ENCODE assay signal across 1 cellular context in the genomic region with DNA sequence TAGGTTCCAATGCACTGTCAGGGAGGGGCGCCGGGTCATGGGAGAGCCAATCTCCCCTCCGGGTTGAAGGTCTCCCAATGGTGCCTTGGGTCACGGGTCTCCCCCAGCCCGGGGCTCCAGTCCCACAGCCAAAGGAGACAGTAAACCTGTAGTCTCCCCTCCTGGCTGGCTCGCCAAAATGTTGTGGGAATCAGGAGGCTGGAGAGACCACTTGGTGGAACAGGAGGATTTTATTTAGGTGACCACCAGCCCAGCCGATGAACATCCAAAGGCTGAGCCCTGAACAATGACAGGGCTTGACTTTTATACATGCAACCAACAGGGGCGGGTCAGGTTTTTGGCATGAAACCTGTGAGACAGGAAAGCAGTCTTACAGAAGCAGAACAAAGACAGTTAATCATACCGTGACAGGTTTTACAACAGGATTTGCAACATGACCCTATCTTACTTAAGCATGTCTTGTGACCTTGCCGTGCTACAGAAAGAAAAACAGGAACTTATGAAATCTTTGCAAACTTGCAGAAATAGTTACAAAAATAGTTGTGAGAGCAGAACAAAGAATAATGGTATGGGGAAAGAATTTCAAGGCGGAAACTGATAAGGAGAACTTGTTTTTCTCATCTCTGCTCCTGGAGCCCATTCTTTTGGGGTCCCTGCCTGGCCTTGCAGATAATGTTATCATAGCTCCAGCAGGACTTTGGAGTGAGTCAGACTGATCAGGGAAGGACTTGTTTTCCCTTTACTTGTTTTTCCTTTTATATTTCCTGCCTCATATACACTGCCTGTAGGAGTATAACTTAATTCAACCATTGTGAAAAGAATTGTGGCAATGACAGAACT.
A peak's percentile ranks its signal among the peaks of the same experiment; 100 is the strongest.
TF ChIP-seq lines count a peak whose summit lies in the region.

No MANE protein-coding gene starts in this region.

TF ChIP-seq in K562, 482 proteins besides CTCF, POLR2A, EP300 and RAD21 (continued from another document and continues in another):
- no peak for TF ChIP-seq PATZ1 (CRISPR knock-in tag; IDR thresholded peaks at IDR 0.05; ENCODE audit: borderline replicate concordance)
- TF ChIP-seq, protein P1, sequence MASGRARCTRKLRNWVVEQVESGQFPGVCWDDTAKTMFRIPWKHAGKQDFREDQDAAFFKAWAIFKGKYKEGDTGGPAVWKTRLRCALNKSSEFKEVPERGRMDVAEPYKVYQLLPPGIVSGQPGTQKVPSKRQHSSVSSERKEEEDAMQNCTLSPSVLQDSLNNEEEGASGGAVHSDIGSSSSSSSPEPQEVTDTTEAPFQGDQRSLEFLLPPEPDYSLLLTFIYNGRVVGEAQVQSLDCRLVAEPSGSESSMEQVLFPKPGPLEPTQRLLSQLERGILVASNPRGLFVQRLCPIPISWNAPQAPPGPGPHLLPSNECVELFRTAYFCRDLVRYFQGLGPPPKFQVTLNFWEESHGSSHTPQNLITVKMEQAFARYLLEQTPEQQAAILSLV (tag; IDR thresholded peaks at IDR 0.05), result peak; percentile 80
- no peak for TF ChIP-seq ESRRB (CRISPR knock-in tag; IDR thresholded peaks at IDR 0.05; ENCODE audit: borderline replicate concordance)
- TF ChIP-seq FOXJ2 (tag; IDR thresholded peaks at IDR 0.05), result peak; percentile 93
- peak in 1 of 2 experiments; percentile 97; a peak in 2 of 4 replicates for TF ChIP-seq ZMIZ1 (IDR thresholded peaks at IDR 0.05; ENCODE audit: low read depth in 2 of 2, low read length in 2 of 2)
- TF ChIP-seq CUX1 (CRISPR knock-in tag; IDR thresholded peaks at IDR 0.05), result no peak
- TF ChIP-seq, protein P2, sequence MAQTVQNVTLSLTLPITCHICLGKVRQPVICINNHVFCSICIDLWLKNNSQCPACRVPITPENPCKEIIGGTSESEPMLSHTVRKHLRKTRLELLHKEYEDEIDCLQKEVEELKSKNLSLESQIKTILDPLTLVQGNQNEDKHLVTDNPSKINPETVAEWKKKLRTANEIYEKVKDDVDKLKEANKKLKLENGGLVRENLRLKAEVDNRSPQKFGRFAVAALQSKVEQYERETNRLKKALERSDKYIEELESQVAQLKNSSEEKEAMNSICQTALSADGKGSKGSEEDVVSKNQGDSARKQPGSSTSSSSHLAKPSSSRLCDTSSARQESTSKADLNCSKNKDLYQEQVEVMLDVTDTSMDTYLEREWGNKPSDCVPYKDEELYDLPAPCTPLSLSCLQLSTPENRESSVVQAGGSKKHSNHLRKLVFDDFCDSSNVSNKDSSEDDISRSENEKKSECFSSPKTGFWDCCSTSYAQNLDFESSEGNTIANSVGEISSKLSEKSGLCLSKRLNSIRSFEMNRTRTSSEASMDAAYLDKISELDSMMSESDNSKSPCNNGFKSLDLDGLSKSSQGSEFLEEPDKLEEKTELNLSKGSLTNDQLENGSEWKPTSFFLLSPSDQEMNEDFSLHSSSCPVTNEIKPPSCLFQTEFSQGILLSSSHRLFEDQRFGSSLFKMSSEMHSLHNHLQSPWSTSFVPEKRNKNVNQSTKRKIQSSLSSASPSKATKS (CRISPR knock-in tag; IDR thresholded peaks at IDR 0.05), result no peak
- TF ChIP-seq GATAD2A (IDR thresholded peaks at IDR 0.05), result peak; percentile 82
- no peak for TF ChIP-seq GTF2B (IDR thresholded peaks at IDR 0.05; ENCODE audit: extremely low read depth, insufficient read length)
- no peak for TF ChIP-seq STAT6 (CRISPR knock-in tag; IDR thresholded peaks at IDR 0.05)
- no peak for TF ChIP-seq ZNF655 (CRISPR knock-in tag; IDR thresholded peaks at IDR 0.05)
- TF ChIP-seq BDP1 (IDR thresholded peaks at IDR 0.05; ENCODE audit: insufficient read depth, insufficient read length), result no peak
- no peak for TF ChIP-seq ZNF431 (CRISPR knock-in tag; IDR thresholded peaks at IDR 0.05)
- no peak for TF ChIP-seq HNRNPLL (IDR thresholded peaks at IDR 0.05; ENCODE audit: low read depth, low read length, poor library complexity, severe bottlenecking)
- peak; percentile 93 for TF ChIP-seq ETV5 (CRISPR knock-in tag; IDR thresholded peaks at IDR 0.05; ENCODE audit: low read depth)
- TF ChIP-seq ZZZ3 (IDR thresholded peaks at IDR 0.05), result no peak
- TF ChIP-seq ZBTB34 (CRISPR knock-in tag; IDR thresholded peaks at IDR 0.05), result no peak
- peak; percentile 100 for TF ChIP-seq MEIS2 (IDR thresholded peaks at IDR 0.05; ENCODE audit: partially characterized antibody)
- TF ChIP-seq SMC3 (conservative IDR thresholded peaks at IDR 0.05; ENCODE audit: insufficient read depth, low read depth, low read length), result 0 out of 2 replicates have a peak, but pooled peaks have one; percentile 3
- peak; percentile 94; the same call in 1 of the 2 replicates for TF ChIP-seq ZEB2 (IDR thresholded peaks at IDR 0.05)
- peak; percentile 82 for TF ChIP-seq MTA3 (IDR thresholded peaks at IDR 0.05; ENCODE audit: borderline replicate concordance)
- TF ChIP-seq U2AF2 (optimal IDR thresholded peaks at IDR 0.05; ENCODE audit: low read depth, low read length), result no peak
- no peak for TF ChIP-seq KDM5B (IDR thresholded peaks at IDR 0.05; ENCODE audit: insufficient replicate concordance, low read depth, low read length)
- TF ChIP-seq FOXK2 (conservative IDR thresholded peaks at IDR 0.05 in 1 of 2, IDR thresholded peaks at IDR 0.05 in 1 of 2; ENCODE audit: low read depth in 2 of 2), result peak; percentile 91 to 94
- no peak for TF ChIP-seq PHTF2 (CRISPR knock-in tag; IDR thresholded peaks at IDR 0.05)
- peak; percentile 100 for TF ChIP-seq SMARCA4 (IDR thresholded peaks at IDR 0.05)
- TF ChIP-seq ZNF197 (CRISPR knock-in tag; IDR thresholded peaks at IDR 0.05; ENCODE audit: low read depth), result peak; percentile 79; the same call in 1 of the 2 replicates
- no peak for TF ChIP-seq BMI1 (IDR thresholded peaks at IDR 0.05; ENCODE audit: low read length)
- TF ChIP-seq MAZ (CRISPR knock-in tag; conservative IDR thresholded peaks at IDR 0.05 in 1 of 2, IDR thresholded peaks at IDR 0.05 in 1 of 2), result peak; percentile 56 to 75; a peak in 3 of 4 replicates
- TF ChIP-seq ZFP30 (CRISPR knock-in tag; IDR thresholded peaks at IDR 0.05; ENCODE audit: borderline replicate concordance), result no peak
- peak; percentile 100 for TF ChIP-seq ARID1B (IDR thresholded peaks at IDR 0.05)
- no peak for TF ChIP-seq NR4A1 (CRISPR knock-in tag; IDR thresholded peaks at IDR 0.05)
- TF ChIP-seq NR4A1 (tag; IDR thresholded peaks at IDR 0.05), result peak; percentile 92
- no peak for TF ChIP-seq SREBF2 (CRISPR knock-in tag; IDR thresholded peaks at IDR 0.05)
